In the genomic region with DNA sequence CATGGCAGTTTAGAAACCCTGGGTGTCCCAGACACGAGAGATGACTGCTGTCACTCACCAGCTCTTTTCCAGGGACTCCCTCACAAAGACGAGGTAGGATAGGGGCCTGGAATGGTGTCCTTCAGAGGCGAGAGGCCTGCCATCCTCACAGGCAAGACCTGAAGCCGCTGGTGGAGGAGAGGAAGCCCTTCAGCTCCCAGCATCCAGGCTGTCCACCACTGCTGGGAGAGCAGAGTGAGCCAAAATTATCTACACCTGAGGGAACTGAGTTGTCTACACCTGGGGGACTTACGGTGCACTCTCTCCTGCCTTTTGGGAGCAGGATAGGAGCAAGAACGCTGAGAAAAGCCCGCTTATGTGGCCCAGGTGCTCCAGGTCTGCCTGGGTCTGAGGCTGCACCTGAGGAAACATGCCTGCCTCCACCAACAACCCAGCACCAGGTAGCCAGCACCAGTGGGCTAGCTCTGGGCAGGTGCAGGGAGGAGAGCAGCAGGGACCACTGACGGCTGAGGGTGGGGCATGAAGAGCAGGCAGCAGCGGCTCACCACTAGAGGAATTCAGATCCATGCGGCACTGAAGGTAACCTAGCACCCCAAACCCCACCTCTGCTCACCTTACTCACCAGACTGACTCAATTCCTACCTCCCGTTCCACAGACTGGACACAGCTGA, we compare ENCODE assay signal across 21 cellular contexts.
"Had no signal": no experiment of that assay in that cellular context is flagged by ENCODE, and none has a peak within 500 bp of the region (broad histone marks: within the 10 kb centered on the region; RNA-seq: fewer than 3 reads in every experiment).

No MANE protein-coding gene starts in this region.

- H3K4me3 ChIP-seq: body of pancreas, coronary artery, esophagus muscularis mucosa, lung, tibial nerve, vagina had no signal

- H3K27me3 ChIP-seq: body of pancreas, neutrophil, tibial nerve, vagina had no signal

- H3K79me2 ChIP-seq: parathyroid adenoma had no signal

- H3K9me3 Mint-ChIP-seq: activated naive CD8-positive, alpha-beta T cell treated with anti-CD3 and anti-CD28 coated beads for 36 hours; stimulated activated naive B cell treated with anti-CD40 and anti-IgM and Interleukin-4, amounts not matched to agents 10 μg/mL and 1 μg/mL and 100 μg/mL, for 72 hours had no signal

- H3K4me1 ChIP-seq: body of pancreas, esophagus muscularis mucosa, tibial nerve, vagina had no signal

- H3K27ac ChIP-seq: body of pancreas, coronary artery, esophagus muscularis mucosa, neutrophil, parathyroid adenoma, tibial nerve, vagina had no signal

- H3K9ac ChIP-seq: parathyroid adenoma had no signal

- H3K27me3 Mint-ChIP-seq: stimulated activated naive B cell treated with anti-CD40 and anti-IgM and Interleukin-4, amounts not matched to agents 10 μg/mL and 1 μg/mL and 100 μg/mL, for 72 hours had no signal

- DNase-seq: activated CD4-positive, alpha-beta T cell treated with anti-CD3 and anti-CD28 coated beads for 4 hours; activated CD8-positive, alpha-beta memory T cell treated with anti-CD3 and anti-CD28 coated beads, Interleukin-2, amount 50 U/mL, for 4 hours; activated CD8-positive, alpha-beta T cell treated with anti-CD3 and anti-CD28 coated beads, Interleukin-2, amount 10 ng/mL, durations not matched to agents 7 days and 5 days; activated gamma-delta T cell treated with Interleukin-2 at 50 U/mL for 16 hours; activated naive CD8-positive, alpha-beta T cell treated with anti-CD3 and anti-CD28 coated beads for 36 hours; activated T-cell treated with anti-CD3 and anti-CD28 coated beads, Interleukin-2, amount 50 U/mL, for 48 hours; amygdala; body of pancreas; central memory CD4-positive, alpha-beta T cell; hippocampal formation; midbrain; stimulated activated CD4-positive, alpha-beta T cell treated with anti-CD3 and anti-CD28 coated beads, Interleukin-2, amount 100 ng/mL, for 24 hours; stimulated activated naive B cell treated with anti-CD40 and anti-IgM and Interleukin-4, amounts not matched to agents 10 μg/mL and 1 μg/mL and 100 μg/mL, for 72 hours; substantia nigra had no signal

- H3K4me1 Mint-ChIP-seq: activated naive CD8-positive, alpha-beta T cell treated with anti-CD3 and anti-CD28 coated beads for 36 hours; stimulated activated naive B cell treated with anti-CD40 and anti-IgM and Interleukin-4, amounts not matched to agents 10 μg/mL and 1 μg/mL and 100 μg/mL, for 72 hours had no signal

- ATAC-seq: activated CD8-positive, alpha-beta T cell treated with anti-CD3 and anti-CD28 coated beads, Interleukin-2, amount 10 ng/mL, durations not matched to agents 7 days and 5 days; body of pancreas; stimulated activated naive B cell treated with anti-CD40 and anti-IgM and Interleukin-4, amounts not matched to agents 10 μg/mL and 1 μg/mL and 100 μg/mL, for 72 hours had no signal

- H3K4me3 Mint-ChIP-seq: activated CD8-positive, alpha-beta T cell treated with anti-CD3 and anti-CD28 coated beads, Interleukin-2, amount 10 ng/mL, durations not matched to agents 7 days and 5 days; activated naive CD8-positive, alpha-beta T cell treated with anti-CD3 and anti-CD28 coated beads for 36 hours; stimulated activated naive B cell treated with anti-CD40 and anti-IgM and Interleukin-4, amounts not matched to agents 10 μg/mL and 1 μg/mL and 100 μg/mL, for 72 hours had no signal

- H3K9me3 ChIP-seq: body of pancreas, esophagus muscularis mucosa, neutrophil, tibial nerve, vagina had no signal

- H3K27ac Mint-ChIP-seq: activated CD8-positive, alpha-beta T cell treated with anti-CD3 and anti-CD28 coated beads, Interleukin-2, amount 10 ng/mL, durations not matched to agents 7 days and 5 days; activated naive CD8-positive, alpha-beta T cell treated with anti-CD3 and anti-CD28 coated beads for 36 hours; stimulated activated naive B cell treated with anti-CD40 and anti-IgM and Interleukin-4, amounts not matched to agents 10 μg/mL and 1 μg/mL and 100 μg/mL, for 72 hours had no signal

- H3K36me3 Mint-ChIP-seq: activated naive CD8-positive, alpha-beta T cell treated with anti-CD3 and anti-CD28 coated beads for 36 hours; stimulated activated naive B cell treated with anti-CD40 and anti-IgM and Interleukin-4, amounts not matched to agents 10 μg/mL and 1 μg/mL and 100 μg/mL, for 72 hours had no signal

- H3K36me3 ChIP-seq: esophagus muscularis mucosa, neutrophil, tibial nerve, vagina had no signal
